Comparison of ENCODE assay signal across 15 cellular contexts in the genomic region with DNA sequence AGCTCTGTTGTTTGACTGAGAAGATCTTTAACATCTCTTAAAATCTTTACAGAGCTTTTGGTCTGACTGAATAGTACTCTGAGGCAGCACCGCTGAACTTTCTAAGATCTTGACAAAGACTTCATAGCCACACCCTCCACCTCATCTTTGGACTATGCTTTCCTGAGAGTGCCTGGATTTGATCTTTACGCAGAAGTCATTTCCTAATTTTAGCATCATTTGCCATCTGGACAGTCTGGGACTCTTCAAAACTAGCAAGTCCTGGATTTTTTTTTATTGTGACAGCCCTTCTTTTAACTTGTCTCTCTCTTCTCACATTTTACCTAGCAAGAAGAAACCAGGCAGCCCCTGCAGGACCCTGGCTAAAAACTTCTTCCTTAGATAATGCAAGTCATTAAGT.
DNase-seq lines count a peak whose midpoint lies in the region; ATAC-seq and TF ChIP-seq lines count a peak whose summit lies in the region.
"Had no signal": no experiment of that assay in that cellular context is flagged by ENCODE, and none has a peak within 500 bp of the region (broad histone marks: within the 10 kb centered on the region; RNA-seq: fewer than 3 reads in every experiment).

No MANE protein-coding gene starts in this region.

- TF ChIP-seq CTCF in IMR-90 (conservative IDR thresholded peaks at IDR 0.05; ENCODE audit: low read depth, low read length), result no peak
- TF ChIP-seq CTCF in Caco-2 (IDR thresholded peaks at IDR 0.05; ENCODE audit: insufficient read depth in 1 of 2, low read depth in 1 of 2, low read length in 1 of 2, severe bottlenecking in 1 of 2, unreplicated experiment in 1 of 2), result no peak

- no peak overlapping the region for H3K9ac ChIP-seq in IMR-90 (ENCODE audit: low read depth, low read length)

- POLR2A ChIA-PET in IMR-90 (lab: Charles Lee; ENCODE audit: unreplicated experiment), result no interaction called here
- POLR2A ChIA-PET in Caco-2 (lab: Charles Lee), result no interaction called here

- H3K9me3 Mint-ChIP-seq in Caco-2 (ENCODE audit: unreplicated experiment), result no peaks in the 10 kb centered on the region
- H3K9me3 Mint-ChIP-seq: activated naive CD4-positive, alpha-beta T cell treated with anti-CD3 and anti-CD28 coated beads, Interleukin-2, amount 50 U/mL, for 24 hours; central memory CD8-positive, alpha-beta T cell had no signal

- no peak overlapping the region for H2AFZ ChIP-seq in IMR-90 (replicated peaks; ENCODE audit: low read length, poor library complexity)

- H3K4me1 ChIP-seq in IMR-90 (ENCODE audit: control insufficient read depth, insufficient read depth, low read length) (peaks cover 6% of the 10 kb centered on the region), muscle layer of duodenum (ENCODE audit: control insufficient read depth in 1 of 2, insufficient read depth in 2 of 2, low read length in 2 of 2) (peaks cover 0 to 11% of the 10 kb centered on the region in 2 donors), Caco-2 (no peaks in the 10 kb centered on the region)

- H2BK20ac ChIP-seq in IMR-90 (ENCODE audit: low read depth, low read length), result peak overlapping the region; percentile 11; the same call in 1 of the 2 replicates

- intact Hi-C loops in IMR-90 (cut with micrococcal nuclease) (no loop called here), Caco-2 (cut with micrococcal nuclease; ENCODE audit: unreplicated experiment) (loop anchor here (10.0 kb wide), 1 partner anchor 187 kb away; no protein-coding TSS in a partner anchor)

- no peak overlapping the region for H3K18ac ChIP-seq in IMR-90 (ENCODE audit: low read depth, low read length)

- no peak overlapping the region for H2BK15ac ChIP-seq in IMR-90 (ENCODE audit: low read depth, low read length)

- H4K91ac ChIP-seq in IMR-90 (ENCODE audit: insufficient read depth, low read depth, low read length), result no peak overlapping the region

- H3K14ac ChIP-seq in IMR-90 (replicated peaks; ENCODE audit: low read depth, low read length), result no peak overlapping the region

- H3K4me1 Mint-ChIP-seq in Caco-2 (ENCODE audit: low read depth, unreplicated experiment), result no peaks in the 10 kb centered on the region
- H3K4me1 Mint-ChIP-seq: activated naive CD4-positive, alpha-beta T cell treated with anti-CD3 and anti-CD28 coated beads, Interleukin-2, amount 50 U/mL, for 24 hours; central memory CD8-positive, alpha-beta T cell had no signal

- no peak overlapping the region for H4K8ac ChIP-seq in IMR-90 (ENCODE audit: low read depth in 2 of 2, low read length in 2 of 2)

- BruUV-seq in IMR-90 (replicated peaks; lab: Mats Ljungman, UMichigan) (no TSS peak), Caco-2 (replicated peaks; lab: Mats Ljungman, UMichigan) (no TSS peak)

- H3K4ac ChIP-seq in IMR-90 (ENCODE audit: low read depth, low read length), result peak overlapping the region; percentile 56; the same call in 1 of the 2 replicates

- H3K27me3 ChIP-seq in IMR-90 (ENCODE audit: control insufficient read depth, insufficient read depth, low read length), result no peaks in the 10 kb centered on the region
- H3K27me3 ChIP-seq in muscle layer of duodenum (ENCODE audit: low read depth, low read length), result no peaks in the 10 kb centered on the region
- no peaks in the 10 kb centered on the region for H3K27me3 ChIP-seq in Caco-2 (replicated peaks; ENCODE audit: control insufficient read depth, insufficient read depth, low read length)

- no peak overlapping the region for H3K27ac Mint-ChIP-seq in Caco-2 (ENCODE audit: unreplicated experiment)
- H3K27ac Mint-ChIP-seq: activated naive CD4-positive, alpha-beta T cell treated with anti-CD3 and anti-CD28 coated beads, Interleukin-2, amount 50 U/mL, for 24 hours had no signal

- H3K27ac ChIP-seq in IMR-90 (ENCODE audit: insufficient read depth, low read length) (no peak overlapping the region), muscle layer of duodenum (ENCODE audit: low read length) (peak overlapping the region; percentile 82)

- in situ Hi-C loops in IMR-90 (cut with MboI; ENCODE audit: low sequenced_read_pairs), result no loop called here

- H4K20me1 ChIP-seq in IMR-90 (ENCODE audit: insufficient read depth, low read length), result peaks cover 9% of the 10 kb centered on the region

- no peaks in the 10 kb centered on the region for H3K27me3 Mint-ChIP-seq in Caco-2 (ENCODE audit: insufficient read depth, unreplicated experiment)
- H3K27me3 Mint-ChIP-seq: activated naive CD4-positive, alpha-beta T cell treated with anti-CD3 and anti-CD28 coated beads, Interleukin-2, amount 50 U/mL, for 24 hours; central memory CD8-positive, alpha-beta T cell had no signal

- DNase-seq in AG08395 (ENCODE audit: low spot score) (peak; percentile 66), IMR-90 (no peak), fibroblast of gingiva (ENCODE audit: low read depth) (peak; percentile 67), NOMO-1 (lab: John Stamatoyannopoulos, UW; ENCODE audit: unreplicated experiment in 2 of 2) (no peak), T-helper 2 cell (no peak), Caco-2 (no peak)
- DNase-seq: activated CD8-positive, alpha-beta memory T cell treated with anti-CD3 and anti-CD28 coated beads, Interleukin-2, amount 50 U/mL, for 4 hours; DMS53; NCI-H2227 treated with DMSO at 0.1 percent for 48 hours; SW 1271 had no signal

- H2AK9ac ChIP-seq in IMR-90 (replicated peaks; ENCODE audit: low read depth, low read length, poor library complexity), result no peak overlapping the region

- dilution Hi-C loops in IMR-90 (cut with HindIII; ENCODE audit: low sequenced_read_pairs, unreplicated experiment), result no loop called here

- H3K4me2 ChIP-seq in IMR-90 (ENCODE audit: low read depth, low read length), result no peak overlapping the region

- TF ChIP-seq RAD21 in IMR-90 (IDR thresholded peaks at IDR 0.05; ENCODE audit: low read length), result no peak

- no peak overlapping the region for H2BK5ac ChIP-seq in IMR-90 (ENCODE audit: low read depth, low read length, poor library complexity, severe bottlenecking)

- peaks cover 21% of the 10 kb centered on the region for H3K9me3 ChIP-seq in IMR-90 (ENCODE audit: control insufficient read depth, insufficient read depth, low read length)
- H3K9me3 ChIP-seq in muscle layer of duodenum (ENCODE audit: control insufficient read depth in 1 of 2, low read length in 2 of 2), result peaks cover 0 to 6% of the 10 kb centered on the region in 2 donors
- no peaks in the 10 kb centered on the region for H3K9me3 ChIP-seq in Caco-2

- no peak overlapping the region for H3K23ac ChIP-seq in IMR-90 (ENCODE audit: low read depth, low read length)

- CTCF ChIA-PET in IMR-90 (lab: Yijun Ruan, JAX) (interaction anchor here (0.7 kb wide), 1 partner anchor 210 kb away, joined by 8 read pairs; no protein-coding TSS in a partner anchor), Caco-2 (lab: Charles Lee) (no interaction called here)

- no peak for TF ChIP-seq POLR2A in IMR-90 (IDR thresholded peaks at IDR 0.05; ENCODE audit: low read depth, low read length)

- WGBS in IMR-90 (ENCODE audit: extremely low coverage in 2 of 2, insufficient read length in 1 of 2), 2 experiments, result no CpG with 5 or more reads among the region's 2 CpGs

- H3K9me1 ChIP-seq in IMR-90 (ENCODE audit: insufficient read depth, low read length), result peaks cover 14% of the 10 kb centered on the region

- H3K4me3 Mint-ChIP-seq in Caco-2 (ENCODE audit: unreplicated experiment), result no peak overlapping the region
- H3K4me3 Mint-ChIP-seq: activated naive CD4-positive, alpha-beta T cell treated with anti-CD3 and anti-CD28 coated beads, Interleukin-2, amount 50 U/mL, for 24 hours; central memory CD8-positive, alpha-beta T cell had no signal

- H4K5ac ChIP-seq in IMR-90 (ENCODE audit: low read depth, low read length), result no peak overlapping the region

- H2AK5ac ChIP-seq in IMR-90 (ENCODE audit: low read depth, low read length), result no peak overlapping the region

- no peak overlapping the region for H3K56ac ChIP-seq in IMR-90 (ENCODE audit: extremely low read depth, insufficient read depth, low read length)

- H3K79me1 ChIP-seq in IMR-90 (ENCODE audit: low read depth in 1 of 2, low read length in 2 of 2), result peaks cover 38 to 84% of the 10 kb centered on the region in 2 experiments

- ATAC-seq in IMR-90 (ENCODE audit: low read depth) (no peak), HG02885 (IDR thresholded peaks at IDR 0.05; ENCODE audit: poor library complexity, unreplicated experiment) (no peak)

- peak overlapping the region; percentile 36; the same call in 1 of the 2 replicates for H2BK120ac ChIP-seq in IMR-90 (ENCODE audit: low read depth, low read length)

- H3K4me3 ChIP-seq in IMR-90 (ENCODE audit: insufficient read depth, low read depth, low read length) (no peak overlapping the region), muscle layer of duodenum (ENCODE audit: low read depth in 1 of 2, low read length in 2 of 2) (no peak overlapping the region), Caco-2 (ENCODE audit: low read depth, low read length) (no peak overlapping the region)
- H3K4me3 ChIP-seq: lung had no signal

- H3K36me3 Mint-ChIP-seq in Caco-2 (ENCODE audit: insufficient read depth, unreplicated experiment), result peaks cover 5% of the 10 kb centered on the region
- H3K36me3 Mint-ChIP-seq: activated naive CD4-positive, alpha-beta T cell treated with anti-CD3 and anti-CD28 coated beads, Interleukin-2, amount 50 U/mL, for 24 hours had no signal

- H3K36me3 ChIP-seq in IMR-90 (ENCODE audit: control insufficient read depth, insufficient read depth, low read length), result peaks cover 32% of the 10 kb centered on the region
- H3K36me3 ChIP-seq in muscle layer of duodenum (ENCODE audit: control insufficient read depth in 1 of 2, insufficient read depth in 2 of 2, low read length in 2 of 2), result no peaks in the 10 kb centered on the region
- H3K36me3 ChIP-seq in Caco-2 (ENCODE audit: control insufficient read depth, insufficient read depth, low read length), result no peaks in the 10 kb centered on the region

TF ChIP-seq in IMR-90, 13 proteins besides CTCF, POLR2A, EP300 and RAD21 (continues in another document):
- TF ChIP-seq BHLHE40 (IDR thresholded peaks at IDR 0.05; ENCODE audit: low read depth, low read length) (no peak), RFX5 (IDR thresholded peaks at IDR 0.05; ENCODE audit: low read depth, low read length) (no peak), MXI1 (IDR thresholded peaks at IDR 0.05; ENCODE audit: borderline replicate concordance, low read depth, low read length) (no peak), MAZ (IDR thresholded peaks at IDR 0.05; ENCODE audit: borderline replicate concordance, low read depth, low read length) (no peak), CEBPB (IDR thresholded peaks at IDR 0.05; ENCODE audit: low read depth, low read length) (no peak), MAFK (IDR thresholded peaks at IDR 0.05; ENCODE audit: low read depth, low read length) (no peak), CHD1 (IDR thresholded peaks at IDR 0.05; ENCODE audit: low read depth, low read length) (no peak)

Comparison
In these comparisons a context has a peak if more than half of its experiments do, and no peak if none do; other contexts are left out.
1. DNase-seq: peak in AG08395 (single experiment) and fibroblast of gingiva (single experiment); none in IMR-90 (single experiment), NOMO-1 (0 of 2), T-helper 2 cell (0 of 5) and Caco-2 (0 of 2).